ENCODE assay signal across 20 cellular contexts in genomic region chr22:20316217-20316843, GRCh38. TPM values are rescaled to one million over a fixed set of nuclear protein-coding genes. Genes with fewer than 3 reads are reported as not detected.
DNase-seq lines count a peak whose midpoint lies in the region; ATAC-seq and TF ChIP-seq lines count a peak whose summit lies in the region.
"Had no signal": no experiment of that assay in that cellular context is flagged by ENCODE, and none has a peak within 500 bp of the region (broad histone marks: within the 10 kb centered on the region; RNA-seq: fewer than 3 reads in every experiment).

No MANE protein-coding gene starts in this region.

- no peak for ATAC-seq in HG02970 (IDR thresholded peaks at IDR 0.05; ENCODE audit: low FRiP score, unreplicated experiment)
- no peak for ATAC-seq in GM21576 (IDR thresholded peaks at IDR 0.05; ENCODE audit: unreplicated experiment)
- ATAC-seq: A549; activated CD4-positive, alpha-beta T cell treated with anti-CD3 and anti-CD28 coated beads for 36 hours; GM23338 had no signal

- H3K9me3 ChIP-seq in spleen: no peaks in the 10 kb centered on the region
- H3K9me3 ChIP-seq in HAP-1: no peaks in the 10 kb centered on the region
- H3K9me3 ChIP-seq: A549, SJSA1 had no signal

- H3K27me3 ChIP-seq in spleen (replicated peaks in 1 of 7) (no peaks in the 10 kb centered on the region), HAP-1 (ENCODE audit: low read depth) (no peaks in the 10 kb centered on the region)
- H3K27me3 ChIP-seq: SJSA1 had no signal

- in situ Hi-C loops in HAP-1 (cut with MboI; ENCODE audit: low sequenced_read_pairs): no loop called here

- no peak overlapping the region for H3K4me3 ChIP-seq in lower leg skin (ENCODE audit: low read depth, poor library complexity, severe bottlenecking)
- no peak overlapping the region for H3K4me3 ChIP-seq in spleen
- no peak overlapping the region for H3K4me3 ChIP-seq in HAP-1
- H3K4me3 ChIP-seq: A549, GM23338, SJSA1 had no signal

- TF ChIP-seq POLR2A in lower leg skin (IDR thresholded peaks at IDR 0.05) (no peak), spleen (IDR thresholded peaks at IDR 0.05) (no peak)

- DNase-seq in activated CD8-positive, alpha-beta memory T cell treated with anti-CD3 and anti-CD28 coated beads for 24 hours: peak; percentile 49
- DNase-seq in activated CD8-positive, alpha-beta memory T cell treated with anti-CD3 and anti-CD28 coated beads, Interleukin-2, amount 50 U/mL, for 4 hours: no peak
- peak; percentile 2 for DNase-seq in SK-N-DZ (ENCODE audit: low spot score)
- peak; percentile 12 to 70 for DNase-seq in lower leg skin (ENCODE audit: low spot score in 2 of 2)
- DNase-seq in spleen: peak; percentile 58
- no peak for DNase-seq in HAP-1 (ENCODE audit: low spot score in 2 of 2)
- DNase-seq: activated CD4-positive, alpha-beta T cell treated with anti-CD3 and anti-CD28 coated beads for 36 hours; amniotic stem cell; central memory CD4-positive, alpha-beta T cell; effector memory CD4-positive, alpha-beta T cell; hypothalamus; NCI-H524 treated with DMSO at 0.1 percent for 48 hours; stimulated activated naive CD4-positive, alpha-beta T cell treated with Interleukin-2 at 50 U/mL for 16 hours; T1000 had no signal

- WGBS in lower leg skin, 2 donors: 87 to 90% methylated on average over 9 of the region's 12 CpGs
- 83 to 97% (median 95%) methylated on average over 6 to 12 of the region's 12 CpGs for whole genome bisulfite sequencing in spleen, 5 donors

- no peak overlapping the region for H3K27ac ChIP-seq in spleen
- H3K27ac ChIP-seq: A549, SJSA1 had no signal

- H3K36me3 ChIP-seq in spleen (peaks cover 0 to 28% (median 0%) of the 10 kb centered on the region in 6 donors), HAP-1 (replicated peaks) (no peaks in the 10 kb centered on the region)
- H3K36me3 ChIP-seq: SJSA1 had no signal

- TF ChIP-seq CTCF in lower leg skin (IDR thresholded peaks at IDR 0.05) (no peak), spleen (IDR thresholded peaks at IDR 0.05 in 8 of 11, conservative IDR thresholded peaks at IDR 0.05 in 3 of 11) (no peak)

- H3K4me1 ChIP-seq in spleen: peaks cover 11 to 47% (median 36%) of the 10 kb centered on the region in 6 donors
- peaks cover 11% of the 10 kb centered on the region for H3K4me1 ChIP-seq in HAP-1

- intact Hi-C loops in lower leg skin (cut with DNase I; ENCODE audit: low total_unique reads) (no loop called here), spleen (cut with DNase I; ENCODE audit: low total_unique reads) (no loop called here)

RNA-seq across cellular contexts. Expression of gene DGCR6L, which starts 3.5 kb away (rescaled TPM):
- 52.4 and 68.6 TPM in 2 replicates for polyA plus RNA-seq in SK-N-DZ (2014; cell fraction: cytosol; rRNA removed)
- 65.0 and 66.5 TPM in 2 replicates for polyA plus RNA-seq in SK-N-DZ (2014; cell fraction: nucleus; rRNA removed)
- total RNA-seq in lower leg skin: 10 to 100 TPM; 56.2 to 81.0 (median 79.3) TPM
- total RNA-seq in spleen: 10 to 100 TPM; 25.6 to 49.9 (median 32.4) TPM
- 10 to 100 TPM; 50.0 to 70.0 (median 66.1) TPM for polyA plus RNA-seq in spleen

RNA-seq across cellular contexts. Expression of gene RTN4R, which starts 48.2 kb away (rescaled TPM):
- polyA plus RNA-seq in SK-N-DZ (2014; cell fraction: cytosol; rRNA removed): 10.6 and 16.7 TPM in 2 replicates
- 8.3 and 9.4 TPM in 2 replicates for polyA plus RNA-seq in SK-N-DZ (2014; cell fraction: nucleus; rRNA removed)
- total RNA-seq in lower leg skin (10 to 100 TPM in 3 of 4 donors, 1 to 10 TPM in 1; 9.1 to 15.7 (median 12.9) TPM), spleen (10 to 100 TPM in 2 of 7 donors, 1 to 10 TPM in 5; 4.5 to 11.8 (median 7.0) TPM)
- 1 to 10 TPM; 1.5 to 6.5 (median 2.8) TPM for polyA plus RNA-seq in spleen
- polyA plus RNA-seq: IgD-negative memory B cell had no signal

Comparison
In these comparisons a context has a peak if more than half of its experiments do, and no peak if none do; other contexts are left out.
1. DNase-seq: peak in activated CD8-positive, alpha-beta memory T cell treated with anti-CD3 and anti-CD28 coated beads for 24 hours (single experiment), SK-N-DZ (single experiment), lower leg skin (2 of 2) and spleen (single experiment); none in activated CD8-positive, alpha-beta memory T cell treated with anti-CD3 and anti-CD28 coated beads, Interleukin-2, amount 50 U/mL, for 4 hours (single experiment) and HAP-1 (0 of 2).